Comparison of ENCODE assay signal across 8 cellular contexts in genomic region chr2:219073413-219074129, GRCh38. TPM values are rescaled to one million over a fixed set of nuclear protein-coding genes. Genes with fewer than 3 reads are reported as not detected.
DNase-seq lines count a peak whose midpoint lies in the region; ATAC-seq and TF ChIP-seq lines count a peak whose summit lies in the region.

No MANE protein-coding gene starts in this region.

- TF ChIP-seq POLR2A in spleen (IDR thresholded peaks at IDR 0.05), result no peak

- 65 to 68% (median 66%) methylated on average over 14 of the region's 14 CpGs for WGBS in spleen, 5 donors

- no peaks in the 10 kb centered on the region for H3K9me3 Mint-ChIP-seq in glutamatergic neuron (ENCODE audit: unreplicated experiment)
- no peaks in the 10 kb centered on the region for H3K9me3 Mint-ChIP-seq in effector memory CD8-positive, alpha-beta T cell

- no peak overlapping the region for H3K4me3 ChIP-seq in left ventricle myocardium inferior
- H3K4me3 ChIP-seq in spleen, result no peak overlapping the region

- no peak overlapping the region for H3K27ac ChIP-seq in left ventricle myocardium inferior (replicated peaks)
- H3K27ac ChIP-seq in spleen, result no peak overlapping the region

- intact Hi-C loops in left ventricle myocardium inferior (cut with micrococcal nuclease), result no loop called here
- intact Hi-C loops in left ventricle myocardium superior (cut with micrococcal nuclease), result no loop called here
- intact Hi-C loops in spleen (cut with DNase I; ENCODE audit: low total_unique reads), result no loop called here

- DNase-seq in left ventricle myocardium inferior (no peak), left ventricle myocardium superior (no peak), MV-4-11 (lab: John Stamatoyannopoulos, UW) (peak; percentile 47), SW480 (ENCODE audit: low spot score) (peak; percentile 72), glutamatergic neuron (peak; percentile 52), spleen (no peak), T-helper 9 cell (no peak)
- no peak for DNase-seq in effector memory CD8-positive, alpha-beta T cell

- no peaks in the 10 kb centered on the region for H3K4me1 Mint-ChIP-seq in glutamatergic neuron (ENCODE audit: low read depth, unreplicated experiment)
- no peaks in the 10 kb centered on the region for H3K4me1 Mint-ChIP-seq in effector memory CD8-positive, alpha-beta T cell (ENCODE audit: low read depth in 2 of 2)

- H3K36me3 ChIP-seq in left ventricle myocardium inferior, result peaks cover 26% of the 10 kb centered on the region
- H3K36me3 ChIP-seq in spleen, result peaks cover 0 to 60% (median 39%) of the 10 kb centered on the region in 6 donors

- peaks cover 5% of the 10 kb centered on the region for H3K27me3 Mint-ChIP-seq in glutamatergic neuron (ENCODE audit: unreplicated experiment)
- no peaks in the 10 kb centered on the region for H3K27me3 Mint-ChIP-seq in effector memory CD8-positive, alpha-beta T cell

- no peaks in the 10 kb centered on the region for H3K9me3 ChIP-seq in left ventricle myocardium inferior (replicated peaks)
- H3K9me3 ChIP-seq in spleen, result no peaks in the 10 kb centered on the region

- no peaks in the 10 kb centered on the region for H3K27me3 ChIP-seq in left ventricle myocardium inferior (ENCODE audit: low read depth)
- H3K27me3 ChIP-seq in spleen (replicated peaks in 1 of 7), result no peaks in the 10 kb centered on the region

- no peak overlapping the region for H3K4me3 Mint-ChIP-seq in glutamatergic neuron (ENCODE audit: unreplicated experiment)
- H3K4me3 Mint-ChIP-seq in effector memory CD8-positive, alpha-beta T cell, result no peak overlapping the region

- ATAC-seq in left ventricle myocardium superior, result no peak
- ATAC-seq in effector memory CD8-positive, alpha-beta T cell (replicated peaks), result no peak

- TF ChIP-seq CTCF in left ventricle myocardium inferior (IDR thresholded peaks at IDR 0.05; ENCODE audit: borderline replicate concordance) (peak; percentile 64), glutamatergic neuron (IDR thresholded peaks at IDR 0.05; ENCODE audit: partially characterized antibody, unreplicated experiment) (peak; percentile 68), spleen (IDR thresholded peaks at IDR 0.05 in 8 of 11, conservative IDR thresholded peaks at IDR 0.05 in 3 of 11) (peak in 8 of 11 experiments; percentile 16 to 56 (median 44))

- H3K27ac Mint-ChIP-seq in glutamatergic neuron (ENCODE audit: unreplicated experiment), result no peak overlapping the region
- H3K27ac Mint-ChIP-seq in effector memory CD8-positive, alpha-beta T cell, result no peak overlapping the region

- H3K36me3 Mint-ChIP-seq in glutamatergic neuron (ENCODE audit: unreplicated experiment), result no peaks in the 10 kb centered on the region
- H3K36me3 Mint-ChIP-seq in effector memory CD8-positive, alpha-beta T cell (ENCODE audit: insufficient read depth), result peaks cover 19% of the 10 kb centered on the region

- H3K4me1 ChIP-seq in left ventricle myocardium inferior, result peaks cover 5% of the 10 kb centered on the region
- peaks cover 0 to 13% (median 0%) of the 10 kb centered on the region in 6 donors for H3K4me1 ChIP-seq in spleen

RNA-seq across cellular contexts. Expression of gene IHH, which starts 12.8 kb away (rescaled TPM):
- total RNA-seq in left ventricle myocardium inferior (not detected), left ventricle myocardium superior (not detected), glutamatergic neuron (ENCODE audit: unreplicated experiment) (not detected), spleen (not detected)
- polyA plus RNA-seq in spleen, result under 1 TPM in 2 of 3 donors, not detected in 1; 0.06 to 0.13 TPM

RNA-seq across cellular contexts. Expression of gene CFAP65, which starts 32.3 kb away (rescaled TPM):
- total RNA-seq in left ventricle myocardium inferior (not detected), left ventricle myocardium superior (not detected), glutamatergic neuron (ENCODE audit: unreplicated experiment) (1.1 TPM), spleen (under 1 TPM in 1 of 7 donors, not detected in 6; 0.28 TPM)
- polyA plus RNA-seq in spleen, result not detected

Comparison
In these comparisons a context has a peak if more than half of its experiments do, and no peak if none do; other contexts are left out.
1. DNase-seq: peak in MV-4-11 (single experiment), SW480 (single experiment) and glutamatergic neuron (single experiment); none in left ventricle myocardium inferior (single experiment), left ventricle myocardium superior (single experiment), spleen (single experiment), T-helper 9 cell (single experiment) and effector memory CD8-positive, alpha-beta T cell (0 of 3).
2. Peak in every context shown above with its lines, with median percentiles within 50 percentile points of each other: CTCF ChIP-seq.